ENCODE assay signal across 7 cellular contexts in genomic region chr17:4858880-4859260, GRCh38. TPM values are rescaled to one million over a fixed set of nuclear protein-coding genes. Genes with fewer than 3 reads are reported as not detected.
DNase-seq lines count a peak whose midpoint lies in the region; ATAC-seq and TF ChIP-seq lines count a peak whose summit lies in the region.
"Had no signal": no experiment of that assay in that cellular context is flagged by ENCODE, and none has a peak within 500 bp of the region (broad histone marks: within the 10 kb centered on the region; RNA-seq: fewer than 3 reads in every experiment).

No MANE protein-coding gene starts in this region.

- no peak overlapping the region; the same call in 1 of the 2 replicates for H3K4me3 ChIP-seq in HUES6 (ENCODE audit: low read depth, low read length)
- peak overlapping the region; percentile 9 for H3K4me3 ChIP-seq in fibroblast of pulmonary artery (replicated peaks; ENCODE audit: low read depth, low read length)
- H3K4me3 ChIP-seq in CD8-positive, alpha-beta memory T cell (ENCODE audit: low read length), result no peak overlapping the region

- H3K36me3 ChIP-seq in HUES6 (ENCODE audit: control insufficient read depth, insufficient read depth, low read length), result peaks cover 4% of the 10 kb centered on the region
- H3K36me3 ChIP-seq in CD8-positive, alpha-beta memory T cell (ENCODE audit: insufficient read depth, low read length), result peaks cover 6% of the 10 kb centered on the region

- H3K4me3 Mint-ChIP-seq in CD8-positive, alpha-beta memory T cell, result no peak overlapping the region

- no peaks in the 10 kb centered on the region for H3K27me3 ChIP-seq in HUES6 (ENCODE audit: control insufficient read depth, insufficient read depth, low read length)
- no peaks in the 10 kb centered on the region for H3K27me3 ChIP-seq in CD8-positive, alpha-beta memory T cell (ENCODE audit: insufficient read depth, low read length, poor library complexity, severe bottlenecking)

- peak; percentile 42 for DNase-seq in fibroblast of pulmonary artery (ENCODE audit: low read depth)
- DNase-seq in posterior cingulate gyrus, result peak in 7 of 10 donors; percentile 48 to 92 (median 62)
- no peak for DNase-seq in CD8-positive, alpha-beta memory T cell
- DNase-seq in DMS79 treated with DMSO at 0.1 percent for 48 hours (lab: John Stamatoyannopoulos, UW), result no peak
- DNase-seq: stimulated activated CD8-positive, alpha-beta memory T cell treated with anti-CD3 and anti-CD28 coated beads, Interleukin-4, amount 100 ng/mL, for 48 hours had no signal

- peaks cover 28 to 51% (median 34%) of the 10 kb centered on the region in 3 donors for H3K4me1 Mint-ChIP-seq in CD8-positive, alpha-beta memory T cell

- POLR2A ChIA-PET in CD8-positive, alpha-beta memory T cell (lab: Charles Lee), result no interaction called here

- H3K27me3 Mint-ChIP-seq in CD8-positive, alpha-beta memory T cell, result no peaks in the 10 kb centered on the region

- peaks cover 0 to 43% (median 10%) of the 10 kb centered on the region in 3 donors for H3K36me3 Mint-ChIP-seq in CD8-positive, alpha-beta memory T cell

- no peaks in the 10 kb centered on the region for H3K9me3 ChIP-seq in HUES6 (ENCODE audit: control insufficient read depth, insufficient read depth, low read depth, low read length)
- H3K9me3 ChIP-seq in CD8-positive, alpha-beta memory T cell (ENCODE audit: low read length), result no peaks in the 10 kb centered on the region

- TF ChIP-seq CTCF in fibroblast of pulmonary artery (IDR thresholded peaks at IDR 0.05; ENCODE audit: low read length, missing control alignments), result no peak

- CTCF ChIA-PET in CD8-positive, alpha-beta memory T cell (lab: Charles Lee), result no interaction called here

- H3K27ac ChIP-seq in HUES6 (ENCODE audit: low read depth, low read length), result peak overlapping the region; percentile 64; the same call in 1 of the 2 replicates
- no peak overlapping the region for H3K27ac ChIP-seq in CD8-positive, alpha-beta memory T cell (ENCODE audit: low read depth, low read length)

- H3K4me1 ChIP-seq in HUES6 (ENCODE audit: control insufficient read depth, insufficient read depth, low read length), result peaks cover 49% of the 10 kb centered on the region
- peaks cover under 1% of the 10 kb centered on the region for H3K4me1 ChIP-seq in CD8-positive, alpha-beta memory T cell (ENCODE audit: insufficient read depth, low read length)

- no peak for ATAC-seq in GM21423 (IDR thresholded peaks at IDR 0.05; ENCODE audit: unreplicated experiment)

- intact Hi-C loops in posterior cingulate gyrus (cut with DNase I), result no loop called here

- peak overlapping the region in 2 of 8 donors; percentile 50 to 85 for H3K27ac Mint-ChIP-seq in CD8-positive, alpha-beta memory T cell

- H3K9me3 Mint-ChIP-seq in CD8-positive, alpha-beta memory T cell, result peaks cover 0 to 3% (median 0%) of the 10 kb centered on the region in 5 donors

- no peak overlapping the region for H3K9ac ChIP-seq in HUES6 (ENCODE audit: low read length)

RNA-seq across cellular contexts. Expression of gene MINK1, which starts 25.7 kb away (rescaled TPM):
- total RNA-seq in CD8-positive, alpha-beta memory T cell, result 10 to 100 TPM; 58.6 TPM
- 30.5 TPM for polyA plus RNA-seq in CD8-positive, alpha-beta memory T cell

RNA-seq across cellular contexts. Expression of gene C17orf107, which starts 40.5 kb away (rescaled TPM):
- total RNA-seq in CD8-positive, alpha-beta memory T cell, result 1 to 10 TPM; 2.2 to 2.3 TPM
- 2.0 TPM for polyA plus RNA-seq in CD8-positive, alpha-beta memory T cell

RNA-seq across cellular contexts. Expression of gene CHRNE, which starts 44.0 kb away (rescaled TPM):
- total RNA-seq in CD8-positive, alpha-beta memory T cell, result under 1 TPM; 0.37 to 0.38 TPM
- 0.23 TPM for polyA plus RNA-seq in CD8-positive, alpha-beta memory T cell

RNA-seq across cellular contexts. Expression of gene PLD2, which starts 51.9 kb away (rescaled TPM):
- 10 to 100 TPM; 10.1 to 12.0 TPM for total RNA-seq in CD8-positive, alpha-beta memory T cell
- polyA plus RNA-seq in CD8-positive, alpha-beta memory T cell, result 1.9 TPM

Comparison
In these comparisons a context has a peak if more than half of its experiments do, and no peak if none do; other contexts are left out.
1. DNase-seq: peak in fibroblast of pulmonary artery (single experiment) and posterior cingulate gyrus (7 of 10); none in CD8-positive, alpha-beta memory T cell (0 of 5) and DMS79 treated with DMSO at 0.1 percent for 48 hours (single experiment).